Comparison of ENCODE assay signal across 8 cellular contexts in the genomic region with DNA sequence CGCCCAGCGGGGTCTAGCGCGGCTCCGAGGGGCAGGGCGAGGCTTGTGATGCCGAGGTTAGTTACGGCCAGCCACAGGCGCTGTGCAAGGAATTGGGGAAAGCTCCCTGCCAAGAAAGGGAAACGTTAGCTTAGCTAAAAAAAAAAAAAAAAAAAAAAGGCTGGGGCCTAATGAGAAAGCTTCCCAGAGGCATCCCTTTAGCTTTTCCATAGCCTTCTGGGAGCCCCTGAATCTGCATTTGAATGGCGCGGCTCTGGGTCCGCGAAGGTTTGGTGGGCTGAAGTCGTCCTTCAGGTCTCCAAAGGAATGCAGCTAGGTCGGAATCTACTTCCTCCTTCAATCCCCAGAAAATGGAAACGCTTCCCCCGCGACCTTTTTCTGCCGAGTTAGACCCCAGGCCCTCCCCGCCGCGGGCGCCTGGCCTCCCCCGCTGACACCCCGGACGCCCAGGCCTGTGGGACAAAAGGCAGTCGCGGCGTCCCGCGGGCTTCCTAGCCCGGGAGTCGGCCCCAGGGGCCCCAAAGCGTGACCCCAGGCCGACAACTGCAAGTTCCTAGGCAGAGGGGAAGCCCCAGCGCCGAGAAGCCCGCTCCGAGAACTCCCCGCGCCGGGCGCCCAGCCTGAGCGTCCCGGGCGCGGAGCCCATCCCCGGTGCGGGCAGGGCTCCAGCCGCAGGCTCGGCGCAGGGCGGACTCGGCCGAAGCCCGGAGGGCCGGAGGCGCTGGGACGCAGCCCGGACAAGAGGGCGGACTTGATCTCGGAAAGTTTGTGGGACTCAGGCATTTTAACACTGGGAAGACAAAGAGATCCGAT. TPM values are rescaled to one million over a fixed set of nuclear protein-coding genes. Genes with fewer than 3 reads are reported as not detected.
A peak's percentile ranks its signal among the peaks of the same experiment; 100 is the strongest.
DNase-seq lines count a peak whose midpoint lies in the region; ATAC-seq and TF ChIP-seq lines count a peak whose summit lies in the region.

No MANE protein-coding gene starts in this region.

- TF ChIP-seq CTCF in heart right ventricle (IDR thresholded peaks at IDR 0.05) = no peak

- H3K4me3 Mint-ChIP-seq in activated T-helper 2 cell treated with anti-CD3 and anti-CD28 coated beads, Interferon-gamma antibody, Interleukin-2, Interleukin-4, amounts not matched to agents 10 μg/mL and 5 μg/mL and 100 μg/mL, durations not matched to agents 14 hours and 24 hours and 36 hours (ENCODE audit: low read depth) = peak overlapping the region; percentile 17
- H3K4me3 Mint-ChIP-seq in stimulated activated memory B cell treated with anti-CD40 and anti-IgM and Interleukin-4, amounts not matched to agents 10 μg/mL and 1 μg/mL and 100 μg/mL, for 72 hours = no peak overlapping the region

- H3K27ac ChIP-seq in heart right ventricle = peak overlapping the region; percentile 84 to 97 (median 90)

- 1% methylated on average over 63 to 64 of the region's 64 CpGs for WGBS in heart right ventricle, 2 donors

- H3K4me3 ChIP-seq in heart right ventricle = peak overlapping the region; percentile 63 to 87 (median 78)

- peaks cover 0 to 77% (median 21%) of the 10 kb centered on the region in 7 donors for H3K27me3 ChIP-seq in heart right ventricle

- H3K27ac Mint-ChIP-seq in activated T-helper 2 cell treated with anti-CD3 and anti-CD28 coated beads, Interferon-gamma antibody, Interleukin-2, Interleukin-4, amounts not matched to agents 10 μg/mL and 5 μg/mL and 100 μg/mL, durations not matched to agents 14 hours and 24 hours and 36 hours = no peak overlapping the region
- H3K27ac Mint-ChIP-seq in stimulated activated memory B cell treated with anti-CD40 and anti-IgM and Interleukin-4, amounts not matched to agents 10 μg/mL and 1 μg/mL and 100 μg/mL, for 72 hours = no peak overlapping the region

- peaks cover 0 to 32% (median 7%) of the 10 kb centered on the region in 9 donors for H3K4me1 ChIP-seq in heart right ventricle

- H3K36me3 Mint-ChIP-seq in activated T-helper 2 cell treated with anti-CD3 and anti-CD28 coated beads, Interferon-gamma antibody, Interleukin-2, Interleukin-4, amounts not matched to agents 10 μg/mL and 5 μg/mL and 100 μg/mL, durations not matched to agents 14 hours and 24 hours and 36 hours (ENCODE audit: low read depth) = no peaks in the 10 kb centered on the region
- H3K36me3 Mint-ChIP-seq in stimulated activated memory B cell treated with anti-CD40 and anti-IgM and Interleukin-4, amounts not matched to agents 10 μg/mL and 1 μg/mL and 100 μg/mL, for 72 hours = no peaks in the 10 kb centered on the region

- peak; percentile 51 to 83 (median 68) for ATAC-seq in heart right ventricle
- ATAC-seq in stimulated activated memory B cell treated with anti-CD40 and anti-IgM and Interleukin-4, amounts not matched to agents 10 μg/mL and 1 μg/mL and 100 μg/mL, for 72 hours = no peak

- H3K27me3 Mint-ChIP-seq in activated T-helper 2 cell treated with anti-CD3 and anti-CD28 coated beads, Interferon-gamma antibody, Interleukin-2, Interleukin-4, amounts not matched to agents 10 μg/mL and 5 μg/mL and 100 μg/mL, durations not matched to agents 14 hours and 24 hours and 36 hours (ENCODE audit: low read depth) = peaks cover 51% of the 10 kb centered on the region
- peaks cover 35% of the 10 kb centered on the region for H3K27me3 Mint-ChIP-seq in stimulated activated memory B cell treated with anti-CD40 and anti-IgM and Interleukin-4, amounts not matched to agents 10 μg/mL and 1 μg/mL and 100 μg/mL, for 72 hours

- no peaks in the 10 kb centered on the region for H3K4me1 Mint-ChIP-seq in activated T-helper 2 cell treated with anti-CD3 and anti-CD28 coated beads, Interferon-gamma antibody, Interleukin-2, Interleukin-4, amounts not matched to agents 10 μg/mL and 5 μg/mL and 100 μg/mL, durations not matched to agents 14 hours and 24 hours and 36 hours (ENCODE audit: low read depth)
- no peaks in the 10 kb centered on the region for H3K4me1 Mint-ChIP-seq in stimulated activated memory B cell treated with anti-CD40 and anti-IgM and Interleukin-4, amounts not matched to agents 10 μg/mL and 1 μg/mL and 100 μg/mL, for 72 hours

- intact Hi-C loops in activated T-helper 2 cell treated with anti-CD3 and anti-CD28 coated beads, Interferon-gamma antibody, Interleukin-2, Interleukin-4, amounts not matched to agents 10 μg/mL and 5 μg/mL and 100 μg/mL, durations not matched to agents 14 hours and 24 hours and 36 hours (cut with micrococcal nuclease) = no loop called here
- intact Hi-C loops in heart right ventricle (cut with DNase I) = loop anchor here in 9 of 10 donors (2.0 to 10.0 kb wide), 6 partner anchors 52 to 221 kb away; no protein-coding TSS in a partner anchor

- peaks cover 4% of the 10 kb centered on the region for H3K9me3 Mint-ChIP-seq in activated T-helper 2 cell treated with anti-CD3 and anti-CD28 coated beads, Interferon-gamma antibody, Interleukin-2, Interleukin-4, amounts not matched to agents 10 μg/mL and 5 μg/mL and 100 μg/mL, durations not matched to agents 14 hours and 24 hours and 36 hours
- H3K9me3 Mint-ChIP-seq in stimulated activated memory B cell treated with anti-CD40 and anti-IgM and Interleukin-4, amounts not matched to agents 10 μg/mL and 1 μg/mL and 100 μg/mL, for 72 hours = no peaks in the 10 kb centered on the region

- no peaks in the 10 kb centered on the region for H3K36me3 ChIP-seq in heart right ventricle

- peaks cover 0 to 17% (median 13%) of the 10 kb centered on the region in 11 donors for H3K9me3 ChIP-seq in heart right ventricle

- peak; percentile 49 for DNase-seq in activated CD8-positive, alpha-beta memory T cell treated with anti-CD3 and anti-CD28 coated beads, Interleukin-2, amount 50 U/mL, for 48 hours
- DNase-seq in activated CD8-positive, alpha-beta memory T cell treated with anti-CD3 and anti-CD28 coated beads for 24 hours = no peak
- DNase-seq in activated T-helper 2 cell treated with anti-CD3 and anti-CD28 coated beads, Interferon-gamma antibody, Interleukin-2, Interleukin-4, amounts not matched to agents 10 μg/mL and 5 μg/mL and 100 μg/mL, durations not matched to agents 14 hours and 24 hours and 36 hours (ENCODE audit: low spot score) = no peak
- DNase-seq in heart right ventricle (peak; percentile 42 to 70), pons (ENCODE audit: low spot score) (peak; percentile 47), NCI-H2171 treated with DMSO at 0.1 percent for 48 hours (lab: John Stamatoyannopoulos, UW) (no peak), NCI-H2107 treated with DMSO at 0.1 percent for 48 hours (lab: John Stamatoyannopoulos, UW; ENCODE audit: unreplicated experiment) (no peak)

RNA-seq across cellular contexts. Expression of a gene that starts 0.6 kb away (rescaled TPM):
- total RNA-seq in activated T-helper 2 cell treated with anti-CD3 and anti-CD28 coated beads, Interferon-gamma antibody, Interleukin-2, Interleukin-4, amounts not matched to agents 10 μg/mL and 5 μg/mL and 100 μg/mL, durations not matched to agents 14 hours and 24 hours and 36 hours = 0.05 TPM in 2 replicates
- total RNA-seq in heart right ventricle = 100 to 1,000 TPM in 3 of 10 donors, 10 to 100 TPM in 7; 48.5 to 131 (median 82.8) TPM
- 10 to 100 TPM; 20.4 to 43.2 TPM for polyA plus RNA-seq in heart right ventricle

Comparison
In these comparisons a context has a peak if more than half of its experiments do, and no peak if none do; other contexts are left out.
1. DNase-seq: peak in activated CD8-positive, alpha-beta memory T cell treated with anti-CD3 and anti-CD28 coated beads, Interleukin-2, amount 50 U/mL, for 48 hours (single experiment), heart right ventricle (2 of 2) and pons (single experiment); none in activated CD8-positive, alpha-beta memory T cell treated with anti-CD3 and anti-CD28 coated beads for 24 hours (single experiment), activated T-helper 2 cell treated with anti-CD3 and anti-CD28 coated beads, Interferon-gamma antibody, Interleukin-2, Interleukin-4, amounts not matched to agents 10 μg/mL and 5 μg/mL and 100 μg/mL, durations not matched to agents 14 hours and 24 hours and 36 hours (single experiment), NCI-H2171 treated with DMSO at 0.1 percent for 48 hours (single experiment) and NCI-H2107 treated with DMSO at 0.1 percent for 48 hours (single experiment).
2. RNA of a gene that starts 0.6 kb away (total RNA-seq): 48.5 to 131 TPM in heart right ventricle; 0.05 TPM in activated T-helper 2 cell treated with anti-CD3 and anti-CD28 coated beads, Interferon-gamma antibody, Interleukin-2, Interleukin-4, amounts not matched to agents 10 μg/mL and 5 μg/mL and 100 μg/mL, durations not matched to agents 14 hours and 24 hours and 36 hours; every median in the first group is over 10 times any median in the second.